21 cellular contexts compared by ENCODE assay signal in the genomic region with DNA sequence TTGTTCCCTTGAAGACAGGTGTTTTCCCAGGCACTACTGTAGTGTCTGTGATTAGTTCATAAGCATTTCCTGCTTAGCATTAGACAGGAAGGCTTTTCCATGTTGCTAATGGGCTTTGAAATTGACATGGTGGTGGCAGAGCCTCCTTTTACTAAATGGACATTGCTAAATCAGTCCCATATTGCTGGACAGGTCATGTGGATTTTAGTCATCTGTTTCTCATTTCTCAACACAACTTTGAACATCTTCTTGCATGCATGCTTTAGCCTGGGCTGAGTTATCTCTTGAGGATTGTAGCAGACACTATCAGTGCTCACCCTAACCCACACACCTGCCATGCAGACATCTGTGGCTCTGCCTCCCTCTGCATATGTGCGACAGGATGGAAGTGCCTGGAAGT. TPM values are rescaled to one million over a fixed set of nuclear protein-coding genes. Genes with fewer than 3 reads are reported as not detected.
DNase-seq lines count a peak whose midpoint lies in the region; ATAC-seq and TF ChIP-seq lines count a peak whose summit lies in the region.
"Had no signal": no experiment of that assay in that cellular context is flagged by ENCODE, and none has a peak within 500 bp of the region (broad histone marks: within the 10 kb centered on the region; RNA-seq: fewer than 3 reads in every experiment).

No MANE protein-coding gene starts in this region.

- H3K4me2 ChIP-seq in SK-N-SH, result no peak overlapping the region
- H3K4me2 ChIP-seq: BLaER1 had no signal

- TF ChIP-seq CTCF in SK-N-SH (IDR thresholded peaks at IDR 0.05) (no peak), glutamatergic neuron (IDR thresholded peaks at IDR 0.05; ENCODE audit: partially characterized antibody, unreplicated experiment) (no peak), progenitor cell of endocrine pancreas (IDR thresholded peaks at IDR 0.05; ENCODE audit: unreplicated experiment) (no peak)

- H3K4me3 Mint-ChIP-seq in glutamatergic neuron (ENCODE audit: unreplicated experiment) (no peak overlapping the region), progenitor cell of endocrine pancreas (ENCODE audit: low read depth) (no peak overlapping the region)
- H3K4me3 Mint-ChIP-seq in activated T-helper 17 cell treated with anti-CD3 and anti-CD28 coated beads, Interleukin-2, amount 50 U/mL, for 72 hours, result no peak overlapping the region
- H3K4me3 Mint-ChIP-seq: CD14-positive monocyte; CD4-positive, alpha-beta memory T cell; HFFc6 had no signal

- H3K27me3 Mint-ChIP-seq in glutamatergic neuron (ENCODE audit: unreplicated experiment) (peaks cover 6% of the 10 kb centered on the region), progenitor cell of endocrine pancreas (peaks cover 36% of the 10 kb centered on the region)
- peaks cover 14% of the 10 kb centered on the region for H3K27me3 Mint-ChIP-seq in activated T-helper 17 cell treated with anti-CD3 and anti-CD28 coated beads, Interleukin-2, amount 50 U/mL, for 72 hours

- POLR2A ChIA-PET in SK-N-SH (lab: Yijun Ruan, JAX), result no interaction called here

- CTCF ChIA-PET in SK-N-SH (lab: Yijun Ruan, JAX), result no interaction called here

- no peak for DNase-seq in SK-N-SH
- peak; percentile 9 for DNase-seq in fibroblast of gingiva (ENCODE audit: low read depth)
- DNase-seq in glutamatergic neuron, result no peak
- no peak for DNase-seq in progenitor cell of endocrine pancreas (ENCODE audit: low spot score, unreplicated experiment)
- no peak for DNase-seq in MG63
- no peak for DNase-seq in NCI-H2227 treated with DMSO at 0.1 percent for 48 hours (lab: John Stamatoyannopoulos, UW)
- DNase-seq: 8988T; CD4-positive, alpha-beta memory T cell; DMS153; DMS79; GDM1; GOT3; H7; HFFc6 had no signal

- no peaks in the 10 kb centered on the region for H4K20me1 ChIP-seq in SK-N-SH (ENCODE audit: insufficient read depth)
- H4K20me1 ChIP-seq: BLaER1 had no signal

- H3K27ac Mint-ChIP-seq in glutamatergic neuron (ENCODE audit: unreplicated experiment), result peak overlapping the region; percentile 59
- peak overlapping the region; percentile 69 for H3K27ac Mint-ChIP-seq in progenitor cell of endocrine pancreas
- H3K27ac Mint-ChIP-seq in activated T-helper 17 cell treated with anti-CD3 and anti-CD28 coated beads, Interleukin-2, amount 50 U/mL, for 72 hours, result no peak overlapping the region
- H3K27ac Mint-ChIP-seq: CD14-positive monocyte; CD4-positive, alpha-beta memory T cell; HFFc6 had no signal

- peaks cover 5% of the 10 kb centered on the region for H3K4me1 Mint-ChIP-seq in glutamatergic neuron (ENCODE audit: low read depth, unreplicated experiment)
- H3K4me1 Mint-ChIP-seq in progenitor cell of endocrine pancreas (ENCODE audit: low read depth), result peaks cover 20% of the 10 kb centered on the region
- no peaks in the 10 kb centered on the region for H3K4me1 Mint-ChIP-seq in activated T-helper 17 cell treated with anti-CD3 and anti-CD28 coated beads, Interleukin-2, amount 50 U/mL, for 72 hours
- H3K4me1 Mint-ChIP-seq: CD14-positive monocyte; CD4-positive, alpha-beta memory T cell had no signal

- peaks cover 0 to 7% of the 10 kb centered on the region in 2 experiments; a peak in 1 of 4 replicates for H3K4me1 ChIP-seq in SK-N-SH (ENCODE audit: control insufficient read depth in 1 of 2, insufficient read depth in 2 of 2, low read depth in 1 of 2, low read length in 1 of 2)
- H3K4me1 ChIP-seq: BLaER1 had no signal

- H3K9me3 ChIP-seq in SK-N-SH, result no peaks in the 10 kb centered on the region
- no peaks in the 10 kb centered on the region for H3K9me3 ChIP-seq in MG63
- H3K9me3 ChIP-seq: BLaER1 had no signal

- TF ChIP-seq EP300 in SK-N-SH (IDR thresholded peaks at IDR 0.05; ENCODE audit: borderline replicate concordance in 1 of 2, low read depth in 1 of 2, low read length in 1 of 2), result no peak

- H3K36me3 ChIP-seq in SK-N-SH (replicated peaks in 1 of 2; ENCODE audit: control insufficient read depth in 1 of 2, insufficient read depth in 2 of 2, low read length in 1 of 2) (no peaks in the 10 kb centered on the region), MG63 (no peaks in the 10 kb centered on the region)
- H3K36me3 ChIP-seq: BLaER1 had no signal

- WGBS in SK-N-SH (ENCODE audit: low lambda C conversion rate), result 40% methylated on average over 1 of the region's 1 CpG

- no peaks in the 10 kb centered on the region for H3K36me3 Mint-ChIP-seq in glutamatergic neuron (ENCODE audit: unreplicated experiment)
- no peaks in the 10 kb centered on the region for H3K36me3 Mint-ChIP-seq in progenitor cell of endocrine pancreas (ENCODE audit: insufficient read depth)
- H3K36me3 Mint-ChIP-seq in activated T-helper 17 cell treated with anti-CD3 and anti-CD28 coated beads, Interleukin-2, amount 50 U/mL, for 72 hours (ENCODE audit: low read depth), result no peaks in the 10 kb centered on the region
- H3K36me3 Mint-ChIP-seq: CD14-positive monocyte; CD4-positive, alpha-beta memory T cell had no signal

- no peak for ATAC-seq in SK-N-SH treated with all-trans-retinoic acid at 6 μM for 48 hours
- no peak for ATAC-seq in activated T-helper 17 cell treated with anti-CD3 and anti-CD28 coated beads, Interleukin-2, amount 50 U/mL, for 72 hours (replicated peaks)
- ATAC-seq: HCT116 had no signal

- H3F3A ChIP-seq in SK-N-SH (replicated peaks; ENCODE audit: insufficient read depth), result no peaks in the 10 kb centered on the region

- H3K79me2 ChIP-seq in SK-N-SH (ENCODE audit: insufficient read depth), result no peaks in the 10 kb centered on the region

- H3K27me3 ChIP-seq in SK-N-SH (ENCODE audit: insufficient read depth) (0 out of 2 replicates have a peak, but pooled peaks cover 5% of the 10 kb centered on the region), MG63 (no peaks in the 10 kb centered on the region)
- H3K27me3 ChIP-seq: BLaER1 had no signal

- no peak overlapping the region for H3K27ac ChIP-seq in SK-N-SH (ENCODE audit: low read depth in 2 of 2, low read length in 1 of 2)
- H3K27ac ChIP-seq: BLaER1 had no signal

- no peak for TF ChIP-seq RAD21 in SK-N-SH (IDR thresholded peaks at IDR 0.05; ENCODE audit: low read length)

- H3K4me3 ChIP-seq in SK-N-SH (ENCODE audit: low read depth in 2 of 2, low read length in 1 of 2) (no peak overlapping the region), MG63 (no peak overlapping the region)
- H3K4me3 ChIP-seq: BLaER1 had no signal

- H3K9ac ChIP-seq in SK-N-SH, result no peak overlapping the region
- H3K9ac ChIP-seq: BLaER1 had no signal

- no peak overlapping the region for H2AFZ ChIP-seq in SK-N-SH (ENCODE audit: low read depth)

- H3K9me3 Mint-ChIP-seq in glutamatergic neuron (ENCODE audit: unreplicated experiment) (no peaks in the 10 kb centered on the region), progenitor cell of endocrine pancreas (ENCODE audit: low read depth) (no peaks in the 10 kb centered on the region)
- no peaks in the 10 kb centered on the region for H3K9me3 Mint-ChIP-seq in activated T-helper 17 cell treated with anti-CD3 and anti-CD28 coated beads, Interleukin-2, amount 50 U/mL, for 72 hours
- H3K9me3 Mint-ChIP-seq: CD4-positive, alpha-beta memory T cell; HFFc6 had no signal

- no peaks in the 10 kb centered on the region for H3K9me2 ChIP-seq in SK-N-SH

TF ChIP-seq in SK-N-SH treated with all-trans-retinoic acid at 6 μM for 48 hours, 23 proteins besides CTCF, POLR2A, EP300 and RAD21:
- TF ChIP-seq TCF4 (CRISPR knock-in tag; IDR thresholded peaks at IDR 0.05; ENCODE audit: borderline replicate concordance), result peak; percentile 35; the same call in 1 of the 2 replicates
- TF ChIP-seq ESRRG (CRISPR knock-in tag; IDR thresholded peaks at IDR 0.05), result no peak

TF ChIP-seq in SK-N-SH, 30 proteins besides CTCF, POLR2A, EP300 and RAD21:
- TF ChIP-seq, protein P1, sequence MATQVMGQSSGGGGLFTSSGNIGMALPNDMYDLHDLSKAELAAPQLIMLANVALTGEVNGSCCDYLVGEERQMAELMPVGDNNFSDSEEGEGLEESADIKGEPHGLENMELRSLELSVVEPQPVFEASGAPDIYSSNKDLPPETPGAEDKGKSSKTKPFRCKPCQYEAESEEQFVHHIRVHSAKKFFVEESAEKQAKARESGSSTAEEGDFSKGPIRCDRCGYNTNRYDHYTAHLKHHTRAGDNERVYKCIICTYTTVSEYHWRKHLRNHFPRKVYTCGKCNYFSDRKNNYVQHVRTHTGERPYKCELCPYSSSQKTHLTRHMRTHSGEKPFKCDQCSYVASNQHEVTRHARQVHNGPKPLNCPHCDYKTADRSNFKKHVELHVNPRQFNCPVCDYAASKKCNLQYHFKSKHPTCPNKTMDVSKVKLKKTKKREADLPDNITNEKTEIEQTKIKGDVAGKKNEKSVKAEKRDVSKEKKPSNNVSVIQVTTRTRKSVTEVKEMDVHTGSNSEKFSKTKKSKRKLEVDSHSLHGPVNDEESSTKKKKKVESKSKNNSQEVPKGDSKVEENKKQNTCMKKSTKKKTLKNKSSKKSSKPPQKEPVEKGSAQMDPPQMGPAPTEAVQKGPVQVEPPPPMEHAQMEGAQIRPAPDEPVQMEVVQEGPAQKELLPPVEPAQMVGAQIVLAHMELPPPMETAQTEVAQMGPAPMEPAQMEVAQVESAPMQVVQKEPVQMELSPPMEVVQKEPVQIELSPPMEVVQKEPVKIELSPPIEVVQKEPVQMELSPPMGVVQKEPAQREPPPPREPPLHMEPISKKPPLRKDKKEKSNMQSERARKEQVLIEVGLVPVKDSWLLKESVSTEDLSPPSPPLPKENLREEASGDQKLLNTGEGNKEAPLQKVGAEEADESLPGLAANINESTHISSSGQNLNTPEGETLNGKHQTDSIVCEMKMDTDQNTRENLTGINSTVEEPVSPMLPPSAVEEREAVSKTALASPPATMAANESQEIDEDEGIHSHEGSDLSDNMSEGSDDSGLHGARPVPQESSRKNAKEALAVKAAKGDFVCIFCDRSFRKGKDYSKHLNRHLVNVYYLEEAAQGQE (IDR thresholded peaks at IDR 0.05; ENCODE audit: low read depth, low read length), result no peak
- TF ChIP-seq NRF1 (IDR thresholded peaks at IDR 0.05; ENCODE audit: low read depth, low read length) (no peak), SMC3 (IDR thresholded peaks at IDR 0.05; ENCODE audit: low read depth, low read length) (no peak)

RNA-seq across cellular contexts. Expression of a gene that starts 13.7 kb away (rescaled TPM):
- 0.02 TPM in 1 of 2 replicates, not detected in the other for polyA plus RNA-seq in SK-N-SH (2012; rRNA removed)
- polyA plus RNA-seq in SK-N-SH (2012; cell fraction: cytosol; rRNA removed), result not detected in 2 replicates
- 0.02 TPM in 1 of 2 replicates, not detected in the other for polyA plus RNA-seq in SK-N-SH (2012; cell fraction: nucleus; rRNA removed)
- total RNA-seq in glutamatergic neuron (ENCODE audit: unreplicated experiment), result not detected
- 2.2 and 3.3 TPM in 2 replicates for total RNA-seq in progenitor cell of endocrine pancreas
- not detected in 2 replicates for total RNA-seq in MG63 (2014; rRNA removed; shearing (Covaris generic); ENCODE audit: low replicate concordance)
- total RNA-seq in activated T-helper 17 cell treated with anti-CD3 and anti-CD28 coated beads, Interleukin-2, amount 50 U/mL, for 72 hours, result not detected
- total RNA-seq: CD4-positive, alpha-beta memory T cell; Daoy; HFFc6 had no signal
- polyA plus RNA-seq: AG04450; CD14-positive monocyte; CD4-positive, alpha-beta memory T cell had no signal
